ENCODE assay signal across 26 cellular contexts in genomic region chr5:10138385-10139057, GRCh38.
DNase-seq lines count a peak whose midpoint lies in the region; ATAC-seq and TF ChIP-seq lines count a peak whose summit lies in the region.
"Had no signal": no experiment of that assay in that cellular context is flagged by ENCODE, and none has a peak within 500 bp of the region (broad histone marks: within the 10 kb centered on the region; RNA-seq: fewer than 3 reads in every experiment).

No MANE protein-coding gene starts in this region.

- no peaks in the 10 kb centered on the region for H4K20me1 ChIP-seq in osteoblast (ENCODE audit: insufficient read depth, low read length)
- H4K20me1 ChIP-seq: BLaER1 had no signal

- peak in 1 of 2 donors; percentile 26 for ATAC-seq in right cardiac atrium
- ATAC-seq: left colon; stimulated activated memory B cell treated with anti-CD40 and anti-IgM and Interleukin-4, amounts not matched to agents 10 μg/mL and 1 μg/mL and 100 μg/mL, for 72 hours; T-helper 17 cell had no signal

- no peaks in the 10 kb centered on the region for H3K27me3 ChIP-seq in right cardiac atrium (ENCODE audit: control insufficient read depth, insufficient read depth)
- H3K27me3 ChIP-seq in osteoblast (ENCODE audit: insufficient read depth, low read length), result no peaks in the 10 kb centered on the region
- H3K27me3 ChIP-seq: BLaER1, SJSA1, tibial artery had no signal

- H3K4me3 ChIP-seq in right cardiac atrium (ENCODE audit: low read length) (peak overlapping the region; percentile 18), osteoblast (ENCODE audit: insufficient read depth, low read length) (peak overlapping the region; percentile 36)
- H3K4me3 ChIP-seq: BLaER1, HAP-1, SJSA1 had no signal

- H2AFZ ChIP-seq in osteoblast (ENCODE audit: low read length), result peak overlapping the region; percentile 89

- no peaks in the 10 kb centered on the region for H3K36me3 ChIP-seq in osteoblast (ENCODE audit: insufficient read depth, low read length)
- H3K36me3 ChIP-seq: BLaER1, HAP-1, neutrophil, SJSA1, tibial artery had no signal

- DNase-seq in right cardiac atrium (peak in 1 of 3 donors; percentile 60), cardiac septum (ENCODE audit: low spot score) (no peak), globus pallidus (ENCODE audit: low spot score) (peak; percentile 67), osteoblast (ENCODE audit: insufficient read length, low spot score, missing footprints) (peak; percentile 71), EL (no peak), SIG-M5 treated with dmso at 0.1 percent for 504 hours (lab: John Stamatoyannopoulos, UW; ENCODE audit: unreplicated experiment) (no peak)
- no peak for DNase-seq in activated CD4-positive, alpha-beta T cell treated with anti-CD3 and anti-CD28 coated beads for 48 hours
- no peak for DNase-seq in activated naive CD4-positive, alpha-beta T cell treated with Interleukin-2 at 50 U/mL for 16 hours
- DNase-seq: 8988T; activated CD4-positive, alpha-beta memory T cell treated with anti-CD3 and anti-CD28 coated beads, Interleukin-2, amount 10 ng/mL, durations not matched to agents 7 days and 5 days; activated naive CD4-positive, alpha-beta T cell treated with anti-CD3 and anti-CD28 coated beads, Interleukin-2, amount 10 ng/mL, durations not matched to agents 7 days and 5 days; activated T-cell treated with anti-CD3 and anti-CD28 coated beads, Interleukin-2, amount 50 U/mL, for 24 hours; Calu3; left colon; NCI-H146; NCI-H82; retina; T-helper 17 cell; tibial artery had no signal

- WGBS in right cardiac atrium, result 56% methylated on average over 18 of the region's 18 CpGs

- no peaks in the 10 kb centered on the region for H3K79me2 ChIP-seq in osteoblast (ENCODE audit: insufficient read depth, low read length)

- no peak for TF ChIP-seq CTCF in osteoblast (IDR thresholded peaks at IDR 0.05; ENCODE audit: extremely low read depth, low read depth, low read length)

- intact Hi-C loops in right cardiac atrium (cut with DNase I) (no loop called here), cardiac septum (cut with DNase I) (no loop called here)

- H3K27ac ChIP-seq in right cardiac atrium (ENCODE audit: low read length) (peak overlapping the region; percentile 39), osteoblast (ENCODE audit: low read depth, low read length) (no peak overlapping the region)
- H3K27ac ChIP-seq: BLaER1, HL-60, neutrophil, SJSA1, tibial artery, VCaP had no signal

- peaks cover 4% of the 10 kb centered on the region for H3K9me3 ChIP-seq in right cardiac atrium (ENCODE audit: control insufficient read depth, low read length)
- no peaks in the 10 kb centered on the region for H3K9me3 ChIP-seq in osteoblast (ENCODE audit: low read depth, low read length)
- H3K9me3 ChIP-seq: BLaER1, HAP-1, neutrophil, SJSA1, tibial artery had no signal

- peak overlapping the region; percentile 59 for H3K4me2 ChIP-seq in osteoblast (ENCODE audit: insufficient read depth, low read length)

- H3K4me1 ChIP-seq in right cardiac atrium (ENCODE audit: control insufficient read depth, insufficient read depth, low read length) (no peaks in the 10 kb centered on the region), osteoblast (ENCODE audit: insufficient read depth, low read length) (peaks cover 2% of the 10 kb centered on the region)
- H3K4me1 ChIP-seq: HAP-1, SJSA1, tibial artery had no signal

Comparison
In these comparisons a context has a peak if more than half of its experiments do, and no peak if none do; other contexts are left out.
1. DNase-seq: peak in globus pallidus (single experiment) and osteoblast (single experiment); none in cardiac septum (single experiment), EL (single experiment), SIG-M5 treated with dmso at 0.1 percent for 504 hours (single experiment), activated CD4-positive, alpha-beta T cell treated with anti-CD3 and anti-CD28 coated beads for 48 hours (single experiment) and activated naive CD4-positive, alpha-beta T cell treated with Interleukin-2 at 50 U/mL for 16 hours (single experiment).